Comparison of ENCODE assay signal across 9 cellular contexts in genomic region chr1:235073331-235073967, GRCh38. TPM values are rescaled to one million over a fixed set of nuclear protein-coding genes. Genes with fewer than 3 reads are reported as not detected.
DNase-seq lines count a peak whose midpoint lies in the region; ATAC-seq, FAIRE-seq and TF ChIP-seq lines count a peak whose summit lies in the region.
"Had no signal": no experiment of that assay in that cellular context is flagged by ENCODE, and none has a peak within 500 bp of the region (broad histone marks: within the 10 kb centered on the region; RNA-seq: fewer than 3 reads in every experiment).

No MANE protein-coding gene starts in this region.

- WGBS in heart right ventricle, 2 donors, result 58 to 60% methylated on average over 20 of the region's 20 CpGs
- WGBS in sigmoid colon, 2 donors, result 14 to 63% methylated on average over 20 of the region's 20 CpGs

- H3K4me3 ChIP-seq in heart right ventricle (no peak overlapping the region), sigmoid colon (no peak overlapping the region)

- DNase-seq in H4 (ENCODE audit: low spot score), result peak; percentile 93
- peak; percentile 78 for DNase-seq in SW480 (ENCODE audit: low spot score)
- peak; percentile 48 to 60 for DNase-seq in heart right ventricle
- no peak for DNase-seq in sigmoid colon
- no peak for DNase-seq in middle frontal gyrus (ENCODE audit: extremely low spot score, low spot score)
- DNase-seq in NCI-H345 (lab: John Stamatoyannopoulos, UW), result no peak
- no peak for DNase-seq in D721Med (ENCODE audit: insufficient read length, low spot score)
- DNase-seq: brain microvascular endothelial cell had no signal

- H3K27ac ChIP-seq in heart right ventricle (peak overlapping the region; percentile 85 to 99 (median 96)), sigmoid colon (peak overlapping the region; percentile 69 to 89 (median 82))

- peaks cover 30 to 89% (median 76%) of the 10 kb centered on the region in 9 donors for H3K4me1 ChIP-seq in heart right ventricle
- H3K4me1 ChIP-seq in sigmoid colon, result peaks cover 0 to 36% (median 34%) of the 10 kb centered on the region in 4 donors

- ATAC-seq in heart right ventricle, result peak in 4 of 8 donors; percentile 15 to 67 (median 36)
- no peak for ATAC-seq in GM21447 (IDR thresholded peaks at IDR 0.05; ENCODE audit: unreplicated experiment)

- no peak for TF ChIP-seq CTCF in heart right ventricle (IDR thresholded peaks at IDR 0.05)
- no peak for TF ChIP-seq CTCF in sigmoid colon (IDR thresholded peaks at IDR 0.05)
- no peak for TF ChIP-seq CTCF in D721Med (IDR thresholded peaks at IDR 0.05; ENCODE audit: insufficient read depth, missing control alignments)

- intact Hi-C loops in heart right ventricle (cut with DNase I), result loop anchor here in 8 of 10 donors (5.0 to 10.0 kb wide), 8 partner anchors 76 to 349 kb away; no protein-coding TSS in a partner anchor
- intact Hi-C loops in sigmoid colon (cut with DNase I), result no loop called here

- H3K36me3 ChIP-seq in heart right ventricle, result no peaks in the 10 kb centered on the region
- no peaks in the 10 kb centered on the region for H3K36me3 ChIP-seq in sigmoid colon
- H3K36me3 ChIP-seq: brain microvascular endothelial cell had no signal

- no peak for TF ChIP-seq POLR2A in sigmoid colon (IDR thresholded peaks at IDR 0.05)

- FAIRE-seq in D721Med (lab: Jason Lieb, UNC), result no peak

- no peak for TF ChIP-seq EP300 in sigmoid colon (IDR thresholded peaks at IDR 0.05)

- H3K27me3 ChIP-seq in heart right ventricle (no peaks in the 10 kb centered on the region), sigmoid colon (no peaks in the 10 kb centered on the region)
- H3K27me3 ChIP-seq: brain microvascular endothelial cell had no signal

- H3K9me3 ChIP-seq in heart right ventricle (no peaks in the 10 kb centered on the region), sigmoid colon (no peaks in the 10 kb centered on the region)

RNA-seq across cellular contexts. Expression of gene TOMM20, which starts 55.2 kb away (rescaled TPM):
- 48.1 and 69.7 TPM in 2 replicates for total RNA-seq in H4 (2014; rRNA removed; shearing (Covaris generic))
- total RNA-seq in heart right ventricle, result 100 to 1,000 TPM in 3 of 10 donors, 10 to 100 TPM in 7; 85.0 to 113 (median 94.6) TPM
- polyA plus RNA-seq in heart right ventricle, result 10 to 100 TPM; 40.0 to 54.4 TPM
- 100 to 1,000 TPM in 2 of 4 donors, 10 to 100 TPM in 2; 72.0 to 128 (median 112) TPM for total RNA-seq in sigmoid colon
- 10 to 100 TPM; 49.0 to 79.3 (median 68.5) TPM for polyA plus RNA-seq in sigmoid colon

Comparison
In these comparisons a context has a peak if more than half of its experiments do, and no peak if none do; other contexts are left out.
1. DNase-seq: peak in H4 (single experiment), SW480 (single experiment) and heart right ventricle (2 of 2); none in sigmoid colon (single experiment), middle frontal gyrus (single experiment), NCI-H345 (single experiment) and D721Med (single experiment).